ENCODE assay signal across 11 cellular contexts in genomic region chr6:9523462-9523861, GRCh38.
DNase-seq lines count a peak whose midpoint lies in the region; ATAC-seq, FAIRE-seq and TF ChIP-seq lines count a peak whose summit lies in the region.
"Had no signal": no experiment of that assay in that cellular context is flagged by ENCODE, and none has a peak within 500 bp of the region (broad histone marks: within the 10 kb centered on the region; RNA-seq: fewer than 3 reads in every experiment).

No MANE protein-coding gene starts in this region.

- in situ Hi-C loops in IMR-90 (cut with MboI; ENCODE audit: low sequenced_read_pairs): no loop called here

- H2AK9ac ChIP-seq in IMR-90 (replicated peaks; ENCODE audit: low read depth, low read length, poor library complexity): no peak overlapping the region

- peak overlapping the region; percentile 56; the same call in 1 of the 2 replicates for H3K14ac ChIP-seq in IMR-90 (replicated peaks; ENCODE audit: low read depth, low read length)

- CTCF ChIA-PET in IMR-90 (lab: Yijun Ruan, JAX): interaction anchor here (0.5 to 0.7 kb wide), 3 partner anchors 20 to 1352 kb away, joined by 3 to 5 read pairs (median 3); no protein-coding TSS in a partner anchor

- H3K9ac ChIP-seq in IMR-90 (ENCODE audit: low read depth, low read length): no peak overlapping the region; the same call in 1 of the 2 replicates

- H2AK5ac ChIP-seq in IMR-90 (ENCODE audit: low read depth, low read length): no peak overlapping the region

- H3K4me1 ChIP-seq in IMR-90 (ENCODE audit: control insufficient read depth, insufficient read depth, low read length): peaks cover 6% of the 10 kb centered on the region

- no peaks in the 10 kb centered on the region for H3K9me3 ChIP-seq in IMR-90 (ENCODE audit: control insufficient read depth, insufficient read depth, low read length)

- TF ChIP-seq RAD21 in IMR-90 (IDR thresholded peaks at IDR 0.05; ENCODE audit: low read length): no peak

- no TSS peak for BruUV-seq in IMR-90 (replicated peaks; lab: Mats Ljungman, UMichigan)

- no peak overlapping the region for H3K4me3 ChIP-seq in IMR-90 (ENCODE audit: insufficient read depth, low read depth, low read length)
- no peak overlapping the region for H3K4me3 ChIP-seq in bronchial epithelial cell (ENCODE audit: low read depth, low read length)

- H3K79me1 ChIP-seq in IMR-90 (ENCODE audit: low read depth in 1 of 2, low read length in 2 of 2): no peaks in the 10 kb centered on the region

- H3K36me3 ChIP-seq in IMR-90 (ENCODE audit: control insufficient read depth, insufficient read depth, low read length): no peaks in the 10 kb centered on the region
- H3K36me3 ChIP-seq in bronchial epithelial cell (ENCODE audit: control insufficient read depth, insufficient read depth, low read length): no peaks in the 10 kb centered on the region

- H2AFZ ChIP-seq in IMR-90 (replicated peaks; ENCODE audit: low read length, poor library complexity): no peak overlapping the region

- no peak overlapping the region for H4K5ac ChIP-seq in IMR-90 (ENCODE audit: low read depth, low read length)

- TF ChIP-seq CTCF in IMR-90 (conservative IDR thresholded peaks at IDR 0.05; ENCODE audit: low read depth, low read length) (no peak), bronchial epithelial cell (IDR thresholded peaks at IDR 0.05; ENCODE audit: insufficient read depth, low read length, severe bottlenecking) (no peak)

- peak overlapping the region; percentile 75 for H2BK120ac ChIP-seq in IMR-90 (ENCODE audit: low read depth, low read length)

- dilution Hi-C loops in IMR-90 (cut with HindIII; ENCODE audit: low sequenced_read_pairs, unreplicated experiment): no loop called here

- H2BK15ac ChIP-seq in IMR-90 (ENCODE audit: low read depth, low read length): peak overlapping the region; percentile 85

- no peak overlapping the region; the same call in 1 of the 2 replicates for H3K23ac ChIP-seq in IMR-90 (ENCODE audit: low read depth, low read length)

- H3K18ac ChIP-seq in IMR-90 (ENCODE audit: low read depth, low read length): peak overlapping the region; percentile 80; the same call in 1 of the 2 replicates

- no peaks in the 10 kb centered on the region for H4K20me1 ChIP-seq in IMR-90 (ENCODE audit: insufficient read depth, low read length)

- no peak for TF ChIP-seq POLR2A in IMR-90 (IDR thresholded peaks at IDR 0.05; ENCODE audit: low read depth, low read length)

- H3K4ac ChIP-seq in IMR-90 (ENCODE audit: low read depth, low read length): peak overlapping the region; percentile 47; the same call in 1 of the 2 replicates

- no peaks in the 10 kb centered on the region for H3K27me3 ChIP-seq in IMR-90 (ENCODE audit: control insufficient read depth, insufficient read depth, low read length)
- no peaks in the 10 kb centered on the region for H3K27me3 ChIP-seq in bronchial epithelial cell (ENCODE audit: control insufficient read depth, insufficient read depth, low read length)

- peak overlapping the region; percentile 75 for H2BK20ac ChIP-seq in IMR-90 (ENCODE audit: low read depth, low read length)

- 0 out of 2 replicates have a peak, but pooled peaks cover 4% of the 10 kb centered on the region for H3K9me1 ChIP-seq in IMR-90 (ENCODE audit: insufficient read depth, low read length)

- peak; percentile 76 for DNase-seq in AG08396 (ENCODE audit: low spot score)
- DNase-seq in IMR-90: peak; percentile 96
- peak; percentile 81 for DNase-seq in bronchial epithelial cell (ENCODE audit: low read depth)
- peak; percentile 36 for DNase-seq in left kidney (ENCODE audit: low read depth, low spot score)
- DNase-seq in cerebellar cortex (ENCODE audit: low spot score): no peak
- no peak for DNase-seq in NCI-H446 (lab: John Stamatoyannopoulos, UW)
- no peak for DNase-seq in activated CD8-positive, alpha-beta memory T cell treated with anti-CD3 and anti-CD28 coated beads, Interleukin-2, amount 50 U/mL, for 48 hours
- no peak for DNase-seq in NCI-H774 (lab: John Stamatoyannopoulos, UW)
- DNase-seq: activated CD4-positive, alpha-beta memory T cell treated with anti-CD3 and anti-CD28 coated beads, Interleukin-2, amount 10 ng/mL, durations not matched to agents 7 days and 5 days; kidney; stimulated activated naive CD4-positive, alpha-beta T cell treated with Interleukin-2 at 50 U/mL for 16 hours had no signal

- POLR2A ChIA-PET in IMR-90 (lab: Charles Lee; ENCODE audit: unreplicated experiment): no interaction called here

- peak overlapping the region; percentile 56; the same call in 1 of the 2 replicates for H4K91ac ChIP-seq in IMR-90 (ENCODE audit: insufficient read depth, low read depth, low read length)

- peak; percentile 86 for ATAC-seq in IMR-90 (ENCODE audit: low read depth)

- peak overlapping the region; percentile 33 to 72; a peak in 3 of 4 replicates for H4K8ac ChIP-seq in IMR-90 (ENCODE audit: low read depth in 2 of 2, low read length in 2 of 2)

- no peak for FAIRE-seq in bronchial epithelial cell (lab: Jason Lieb, UNC)
- FAIRE-seq: kidney had no signal

- no peak overlapping the region for H3K27ac ChIP-seq in IMR-90 (ENCODE audit: insufficient read depth, low read length)

- 0 out of 2 replicates have a peak overlapping the region, but pooled peaks have one; percentile 18 for H3K56ac ChIP-seq in IMR-90 (ENCODE audit: extremely low read depth, insufficient read depth, low read length)

- peak overlapping the region; percentile 74 for H2BK5ac ChIP-seq in IMR-90 (ENCODE audit: low read depth, low read length, poor library complexity, severe bottlenecking)

- H3K4me2 ChIP-seq in IMR-90 (ENCODE audit: low read depth, low read length): no peak overlapping the region

- intact Hi-C loops in IMR-90 (cut with micrococcal nuclease): loop anchor here (5.0 kb wide), 3 partner anchors 36 to 889 kb away; no protein-coding TSS in a partner anchor

TF ChIP-seq in IMR-90, 13 proteins besides CTCF, POLR2A, EP300 and RAD21:
- TF ChIP-seq RCOR1 (IDR thresholded peaks at IDR 0.05; ENCODE audit: insufficient replicate concordance, low read length) (no peak), MAZ (IDR thresholded peaks at IDR 0.05; ENCODE audit: borderline replicate concordance, low read depth, low read length) (no peak), MAFK (IDR thresholded peaks at IDR 0.05; ENCODE audit: low read depth, low read length) (no peak), CEBPB (IDR thresholded peaks at IDR 0.05; ENCODE audit: low read depth, low read length) (no peak), NFE2L2 (IDR thresholded peaks at IDR 0.05; ENCODE audit: low read depth, low read length) (0 out of 2 replicates have a peak, but pooled peaks have one; percentile 17), FOS (IDR thresholded peaks at IDR 0.05; ENCODE audit: low read depth, low read length) (peak; percentile 33; the same call in 1 of the 2 replicates), ELK1 (IDR thresholded peaks at IDR 0.05; ENCODE audit: borderline replicate concordance, low read depth, low read length) (no peak), CHD1 (IDR thresholded peaks at IDR 0.05; ENCODE audit: low read depth, low read length) (no peak), MXI1 (IDR thresholded peaks at IDR 0.05; ENCODE audit: borderline replicate concordance, low read depth, low read length) (no peak), RFX5 (IDR thresholded peaks at IDR 0.05; ENCODE audit: low read depth, low read length) (no peak), BHLHE40 (IDR thresholded peaks at IDR 0.05; ENCODE audit: low read depth, low read length) (peak; percentile 53; the same call in 1 of the 2 replicates), SMC3 (IDR thresholded peaks at IDR 0.05; ENCODE audit: low read depth, low read length) (no peak)
- TF ChIP-seq, protein P1, sequence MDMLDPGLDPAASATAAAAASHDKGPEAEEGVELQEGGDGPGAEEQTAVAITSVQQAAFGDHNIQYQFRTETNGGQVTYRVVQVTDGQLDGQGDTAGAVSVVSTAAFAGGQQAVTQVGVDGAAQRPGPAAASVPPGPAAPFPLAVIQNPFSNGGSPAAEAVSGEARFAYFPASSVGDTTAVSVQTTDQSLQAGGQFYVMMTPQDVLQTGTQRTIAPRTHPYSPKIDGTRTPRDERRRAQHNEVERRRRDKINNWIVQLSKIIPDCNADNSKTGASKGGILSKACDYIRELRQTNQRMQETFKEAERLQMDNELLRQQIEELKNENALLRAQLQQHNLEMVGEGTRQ (IDR thresholded peaks at IDR 0.05; ENCODE audit: low read depth, low read length): peak; percentile 66; the same call in 1 of the 2 replicates

Comparison
In these comparisons a context has a peak if more than half of its experiments do, and no peak if none do; other contexts are left out.
1. DNase-seq: peak in AG08396 (single experiment), IMR-90 (single experiment), bronchial epithelial cell (single experiment) and left kidney (single experiment); none in cerebellar cortex (single experiment), NCI-H446 (0 of 2), activated CD8-positive, alpha-beta memory T cell treated with anti-CD3 and anti-CD28 coated beads, Interleukin-2, amount 50 U/mL, for 48 hours (single experiment) and NCI-H774 (single experiment).